Comparison of ENCODE assay signal across 4 cellular contexts in genomic region chr12:10336196-10336595, GRCh38. TPM values are rescaled to one million over a fixed set of nuclear protein-coding genes. Genes with fewer than 3 reads are reported as not detected.
"Had no signal": no experiment of that assay in that cellular context is flagged by ENCODE, and none has a peak within 500 bp of the region (broad histone marks: within the 10 kb centered on the region; RNA-seq: fewer than 3 reads in every experiment).

No MANE protein-coding gene starts in this region.

RNA-seq across cellular contexts. Expression of gene KLRD1, which starts 28.5 kb away (rescaled TPM):
- total RNA-seq: foreskin keratinocyte had no signal
- polyA plus RNA-seq: foreskin keratinocyte had no signal

RNA-seq across cellular contexts. Expression of gene KLRK1, which starts 53.6 kb away (rescaled TPM):
- total RNA-seq: chondrocyte, dermis blood vessel endothelial cell, endothelial cell of umbilical vein, foreskin keratinocyte had no signal
- polyA plus RNA-seq: endothelial cell of umbilical vein, foreskin keratinocyte had no signal
